In genomic region chr12:107467716-107468115, GRCh38 we compare ENCODE assay signal across 26 cellular contexts.
DNase-seq lines count a peak whose midpoint lies in the region; ATAC-seq and TF ChIP-seq lines count a peak whose summit lies in the region.
"Had no signal": no experiment of that assay in that cellular context is flagged by ENCODE, and none has a peak within 500 bp of the region (broad histone marks: within the 10 kb centered on the region; RNA-seq: fewer than 3 reads in every experiment).

No MANE protein-coding gene starts in this region.

- H3K4me3 Mint-ChIP-seq in brain, result no peak overlapping the region
- H3K4me3 Mint-ChIP-seq: activated naive CD8-positive, alpha-beta T cell treated with anti-CD3 and anti-CD28 coated beads for 36 hours; CD4-positive, CD25-positive, alpha-beta regulatory T cell; T-helper 17 cell had no signal

- H3K27me3 ChIP-seq in parathyroid adenoma (ENCODE audit: control insufficient read depth, insufficient read depth, low read length), result no peaks in the 10 kb centered on the region
- H3K27me3 ChIP-seq: cardiac muscle cell, esophagus muscularis mucosa had no signal

- H3K4me2 ChIP-seq in parathyroid adenoma (ENCODE audit: low read length), result peak overlapping the region; percentile 37

- no peaks in the 10 kb centered on the region for H3K36me3 ChIP-seq in parathyroid adenoma (ENCODE audit: control insufficient read depth, insufficient read depth, low read length)
- H3K36me3 ChIP-seq: cardiac muscle cell, esophagus muscularis mucosa, heart right ventricle, thoracic aorta had no signal

- H3K9me3 Mint-ChIP-seq in brain, result no peaks in the 10 kb centered on the region
- H3K9me3 Mint-ChIP-seq: activated naive CD8-positive, alpha-beta T cell treated with anti-CD3 and anti-CD28 coated beads for 36 hours had no signal

- H3K27ac Mint-ChIP-seq in brain, result peak overlapping the region in 3 of 5 experiments; percentile 23 to 78 (median 71)
- H3K27ac Mint-ChIP-seq: activated naive CD8-positive, alpha-beta T cell treated with anti-CD3 and anti-CD28 coated beads for 36 hours; progenitor cell of endocrine pancreas had no signal

- no peaks in the 10 kb centered on the region for H3K9me3 ChIP-seq in parathyroid adenoma (ENCODE audit: control insufficient read depth, low read length)
- H3K9me3 ChIP-seq: esophagus muscularis mucosa, heart right ventricle, thoracic aorta had no signal

- peak in 2 of 3 experiments; percentile 66 to 83 for DNase-seq in NCI-H1417 (lab: John Stamatoyannopoulos, UW)
- DNase-seq in NCI-H1417 treated with DMSO at 0.1 percent for 48 hours (lab: John Stamatoyannopoulos, UW), result no peak
- DNase-seq in H4 (ENCODE audit: low spot score), result peak; percentile 45
- DNase-seq in middle frontal gyrus (ENCODE audit: extremely low spot score, low spot score), result no peak
- DNase-seq: 8988T; activated CD4-positive, alpha-beta T cell treated with anti-CD3 and anti-CD28 coated beads for 1 hour; activated effector memory CD4-positive, alpha-beta T cell treated with anti-CD3 and anti-CD28 coated beads, Interleukin-2, amount 50 U/mL, for 16 hours; activated naive CD8-positive, alpha-beta T cell treated with anti-CD3 and anti-CD28 coated beads for 36 hours; aorta; CD4-positive, CD25-positive, alpha-beta regulatory T cell; foreskin melanocyte; heart right ventricle; Kasumi-1; MV-4-11; NCI-H187 treated with DMSO at 0.1 percent for 48 hours; RPMI8226; stimulated activated naive CD8-positive, alpha-beta T cell treated with anti-CD3 and anti-CD28 coated beads, Interleukin-15, Interleukin-2, amounts not matched to agents 100 U/mL and 50 U/mL, for 24 hours; T-helper 17 cell had no signal

- peaks cover 47% of the 10 kb centered on the region for H3K79me2 ChIP-seq in parathyroid adenoma

- H3K27me3 Mint-ChIP-seq in brain, result peaks cover 7% of the 10 kb centered on the region
- H3K27me3 Mint-ChIP-seq: activated naive CD8-positive, alpha-beta T cell treated with anti-CD3 and anti-CD28 coated beads for 36 hours; CD4-positive, CD25-positive, alpha-beta regulatory T cell; T-helper 17 cell had no signal

- H3K4me1 ChIP-seq in parathyroid adenoma, result peaks cover 30% of the 10 kb centered on the region
- H3K4me1 ChIP-seq: esophagus muscularis mucosa, heart right ventricle had no signal

- H3K9ac ChIP-seq in parathyroid adenoma, result no peak overlapping the region

- peak overlapping the region; percentile 48 for H3K27ac ChIP-seq in parathyroid adenoma
- H3K27ac ChIP-seq: cardiac muscle cell, esophagus muscularis mucosa, heart right ventricle, thoracic aorta had no signal

- ATAC-seq in GM18858 (IDR thresholded peaks at IDR 0.05; ENCODE audit: unreplicated experiment) (no peak), HG02763 (IDR thresholded peaks at IDR 0.05; ENCODE audit: unreplicated experiment) (no peak)
- ATAC-seq: heart right ventricle; stimulated activated naive CD8-positive, alpha-beta T cell treated with anti-CD3 and anti-CD28 coated beads, Interleukin-15, Interleukin-2, amounts not matched to agents 100 U/mL and 50 U/mL, for 24 hours; T-helper 17 cell had no signal

- H2AFZ ChIP-seq in parathyroid adenoma, result no peak overlapping the region

- no peak overlapping the region for H3K4me3 ChIP-seq in parathyroid adenoma (ENCODE audit: low read depth, low read length)
- H3K4me3 ChIP-seq: cardiac muscle cell, esophagus muscularis mucosa, heart right ventricle, thoracic aorta had no signal

- no peak for TF ChIP-seq CTCF in brain (conservative IDR thresholded peaks at IDR 0.05)
- TF ChIP-seq CTCF in parathyroid adenoma (IDR thresholded peaks at IDR 0.05), result no peak

- no peaks in the 10 kb centered on the region for H3K36me3 Mint-ChIP-seq in brain
- H3K36me3 Mint-ChIP-seq: activated naive CD8-positive, alpha-beta T cell treated with anti-CD3 and anti-CD28 coated beads for 36 hours; CD4-positive, CD25-positive, alpha-beta regulatory T cell had no signal

- H3K4me1 Mint-ChIP-seq in brain, result peaks cover 36% of the 10 kb centered on the region

Comparison
In these comparisons a context has a peak if more than half of its experiments do, and no peak if none do; other contexts are left out.
1. DNase-seq: peak in NCI-H1417 (2 of 3) and H4 (single experiment); none in NCI-H1417 treated with DMSO at 0.1 percent for 48 hours (single experiment) and middle frontal gyrus (single experiment).